In genomic region chr15:34578283-34578674, GRCh38 we compare ENCODE assay signal across 19 cellular contexts.
"Had no signal": no experiment of that assay in that cellular context is flagged by ENCODE, and none has a peak within 500 bp of the region (broad histone marks: within the 10 kb centered on the region; RNA-seq: fewer than 3 reads in every experiment).

No MANE protein-coding gene starts in this region.

- H3K36me3 ChIP-seq: brain microvascular endothelial cell, esophagus squamous epithelium, right atrium auricular region, thoracic aorta, upper lobe of right lung, WERI-Rb-1 had no signal

- H3K9me3 ChIP-seq: esophagus squamous epithelium, right atrium auricular region, SK-N-SH, thoracic aorta, upper lobe of right lung had no signal

- H3K4me2 ChIP-seq: SK-N-SH had no signal

- H3K36me3 Mint-ChIP-seq: T-cell had no signal

- H3K4me3 ChIP-seq: coronary artery, esophagus squamous epithelium, right atrium auricular region, skin epidermis, thoracic aorta, upper lobe of right lung had no signal

- H3K27me3 Mint-ChIP-seq: activated naive CD8-positive, alpha-beta T cell treated with anti-CD3 and anti-CD28 coated beads, Interleukin-2, amount 10 ng/mL, durations not matched to agents 7 days and 5 days; central memory CD8-positive, alpha-beta T cell; naive thymus-derived CD8-positive, alpha-beta T cell; progenitor cell of endocrine pancreas; T-cell had no signal

- DNase-seq: activated naive CD8-positive, alpha-beta T cell treated with anti-CD3 and anti-CD28 coated beads, Interleukin-2, amount 10 ng/mL, durations not matched to agents 7 days and 5 days; anterior cingulate cortex; brain microvascular endothelial cell; esophagus squamous epithelium; left ventricle myocardium superior; naive thymus-derived CD8-positive, alpha-beta T cell; nucleus accumbens; SHP77; SK-N-SH; stimulated activated CD4-positive, alpha-beta T cell treated with anti-CD3 and anti-CD28 coated beads, Interleukin-15, amount 100 ng/mL, for 24 hours; T-cell; upper lobe of right lung; WERI-Rb-1 had no signal

- H3K9ac ChIP-seq: SK-N-SH had no signal

- H3K27ac Mint-ChIP-seq: activated naive CD8-positive, alpha-beta T cell treated with anti-CD3 and anti-CD28 coated beads, Interleukin-2, amount 10 ng/mL, durations not matched to agents 7 days and 5 days; progenitor cell of endocrine pancreas; T-cell had no signal

- H3K27me3 ChIP-seq: brain microvascular endothelial cell, right atrium auricular region, upper lobe of right lung had no signal

- H3K4me3 Mint-ChIP-seq: activated naive CD8-positive, alpha-beta T cell treated with anti-CD3 and anti-CD28 coated beads, Interleukin-2, amount 10 ng/mL, durations not matched to agents 7 days and 5 days; central memory CD8-positive, alpha-beta T cell had no signal

- H3K27ac ChIP-seq: brain microvascular endothelial cell, coronary artery, esophagus squamous epithelium, right atrium auricular region, skin epidermis, thoracic aorta, upper lobe of right lung, WERI-Rb-1 had no signal

- H3K9me3 Mint-ChIP-seq: activated naive CD8-positive, alpha-beta T cell treated with anti-CD3 and anti-CD28 coated beads, Interleukin-2, amount 10 ng/mL, durations not matched to agents 7 days and 5 days; central memory CD8-positive, alpha-beta T cell; naive thymus-derived CD8-positive, alpha-beta T cell; T-cell had no signal

- ATAC-seq: left ventricle myocardium superior; naive thymus-derived CD8-positive, alpha-beta T cell; T-cell; upper lobe of right lung had no signal
